1 cellular context compared by ENCODE assay signal in genomic region chr1:43453442-43454269, GRCh38.
TF ChIP-seq lines count a peak whose summit lies in the region.

Gene HYI (minus strand): TSS chr1:43453931. CDS start chr1:43453793, 138 bp downstream.

TF ChIP-seq in WTC11, 78 proteins besides CTCF, POLR2A, EP300 and RAD21 (continued from another document):
- TF ChIP-seq CDX4 (CRISPR knock-in tag; IDR thresholded peaks at IDR 0.05; ENCODE audit: borderline replicate concordance) (no peak), E2F4 (CRISPR knock-in tag; IDR thresholded peaks at IDR 0.05; ENCODE audit: borderline replicate concordance, low read depth) (no peak), ZNF232 (CRISPR knock-in tag; IDR thresholded peaks at IDR 0.05) (no peak), EMX1 (CRISPR knock-in tag; IDR thresholded peaks at IDR 0.05) (peak; percentile 26; the same call in 1 of the 2 replicates), STAT6 (CRISPR knock-in tag; conservative IDR thresholded peaks at IDR 0.05; ENCODE audit: low read depth) (no peak), MAX (CRISPR knock-in tag; IDR thresholded peaks at IDR 0.05) (0 out of 2 replicates have a peak, but pooled peaks have one; percentile 8), ZNF423 (CRISPR knock-in tag; IDR thresholded peaks at IDR 0.05) (no peak), OVOL2 (CRISPR knock-in tag; IDR thresholded peaks at IDR 0.05; ENCODE audit: borderline replicate concordance) (no peak), ATF1 (CRISPR knock-in tag; IDR thresholded peaks at IDR 0.05) (no peak), ESRRA (CRISPR knock-in tag; IDR thresholded peaks at IDR 0.05; ENCODE audit: borderline replicate concordance) (no peak), PREB (CRISPR knock-in tag; IDR thresholded peaks at IDR 0.05; ENCODE audit: borderline replicate concordance) (no peak), JAZF1 (CRISPR knock-in tag; IDR thresholded peaks at IDR 0.05) (no peak), ZNF512 (CRISPR knock-in tag; IDR thresholded peaks at IDR 0.05; ENCODE audit: borderline replicate concordance) (no peak), ZNF263 (CRISPR knock-in tag; IDR thresholded peaks at IDR 0.05; ENCODE audit: low read depth) (no peak), HMGXB4 (CRISPR knock-in tag; IDR thresholded peaks at IDR 0.05) (peak; percentile 76; the same call in 1 of the 2 replicates), ATF2 (CRISPR knock-in tag; IDR thresholded peaks at IDR 0.05; ENCODE audit: borderline replicate concordance, low read depth) (no peak), ZNF671 (CRISPR knock-in tag; IDR thresholded peaks at IDR 0.05) (no peak), MYBL2 (CRISPR knock-in tag; IDR thresholded peaks at IDR 0.05) (0 out of 2 replicates have a peak, but pooled peaks have one; percentile 24), FOXP1 (CRISPR knock-in tag; IDR thresholded peaks at IDR 0.05; ENCODE audit: borderline replicate concordance) (peak; percentile 81), ZMAT4 (CRISPR knock-in tag; IDR thresholded peaks at IDR 0.05) (no peak), NFYB (CRISPR knock-in tag; conservative IDR thresholded peaks at IDR 0.05; ENCODE audit: low read depth) (no peak), ZNF416 (CRISPR knock-in tag; IDR thresholded peaks at IDR 0.05) (no peak), SMAD4 (CRISPR knock-in tag; IDR thresholded peaks at IDR 0.05) (no peak), PRRX2 (CRISPR knock-in tag; IDR thresholded peaks at IDR 0.05) (no peak), ZNF281 (CRISPR knock-in tag; IDR thresholded peaks at IDR 0.05) (peak; percentile 55; the same call in 1 of the 2 replicates), IRF1 (CRISPR knock-in tag; IDR thresholded peaks at IDR 0.05) (no peak), ATF6 (CRISPR knock-in tag; IDR thresholded peaks at IDR 0.05) (no peak), JUN (CRISPR knock-in tag; IDR thresholded peaks at IDR 0.05) (no peak), ZNF219 (CRISPR knock-in tag; IDR thresholded peaks at IDR 0.05; ENCODE audit: borderline replicate concordance) (no peak), ZNF138 (CRISPR knock-in tag; conservative IDR thresholded peaks at IDR 0.05) (no peak), HMGA2 (CRISPR knock-in tag; IDR thresholded peaks at IDR 0.05) (no peak), CREB1 (CRISPR knock-in tag; IDR thresholded peaks at IDR 0.05) (no peak), ZNF396 (CRISPR knock-in tag; IDR thresholded peaks at IDR 0.05; ENCODE audit: borderline replicate concordance) (no peak), RELA (CRISPR knock-in tag; IDR thresholded peaks at IDR 0.05; ENCODE audit: borderline replicate concordance) (no peak), GRHL2 (CRISPR knock-in tag; IDR thresholded peaks at IDR 0.05; ENCODE audit: insufficient replicate concordance, severe bottlenecking) (no peak), NR1H2 (CRISPR knock-in tag; IDR thresholded peaks at IDR 0.05) (no peak), TEAD1 (CRISPR knock-in tag; IDR thresholded peaks at IDR 0.05) (0 out of 2 replicates have a peak, but pooled peaks have one; percentile 15), FOXJ3 (CRISPR knock-in tag; IDR thresholded peaks at IDR 0.05; ENCODE audit: borderline replicate concordance) (no peak), NR2C2 (CRISPR knock-in tag; IDR thresholded peaks at IDR 0.05) (no peak), ATF3 (CRISPR knock-in tag; conservative IDR thresholded peaks at IDR 0.05) (no peak), KAT7 (CRISPR knock-in tag; IDR thresholded peaks at IDR 0.05; ENCODE audit: borderline replicate concordance) (no peak), GABPB1 (CRISPR knock-in tag; IDR thresholded peaks at IDR 0.05) (no peak)
